Comparison of ENCODE assay signal across 18 cellular contexts in genomic region chr6:15352884-15353283, GRCh38.
DNase-seq lines count a peak whose midpoint lies in the region; ATAC-seq and TF ChIP-seq lines count a peak whose summit lies in the region.
"Had no signal": no experiment of that assay in that cellular context is flagged by ENCODE, and none has a peak within 500 bp of the region (broad histone marks: within the 10 kb centered on the region; RNA-seq: fewer than 3 reads in every experiment).

No MANE protein-coding gene starts in this region.

- peaks cover 90% of the 10 kb centered on the region for H3K4me1 Mint-ChIP-seq in stimulated activated naive CD8-positive, alpha-beta T cell treated with anti-CD3 and anti-CD28 coated beads, Interleukin-15, amount 100 ng/mL, for 72 hours

- H3K4me3 Mint-ChIP-seq in stimulated activated naive CD8-positive, alpha-beta T cell treated with anti-CD3 and anti-CD28 coated beads, Interleukin-15, amount 100 ng/mL, for 72 hours, result no peak overlapping the region
- H3K4me3 Mint-ChIP-seq: activated naive CD8-positive, alpha-beta T cell; endodermal cell; natural killer cell; WTC11 had no signal

- no peaks in the 10 kb centered on the region for H3K27me3 Mint-ChIP-seq in stimulated activated naive CD8-positive, alpha-beta T cell treated with anti-CD3 and anti-CD28 coated beads, Interleukin-15, amount 100 ng/mL, for 72 hours
- H3K27me3 Mint-ChIP-seq: activated naive CD8-positive, alpha-beta T cell had no signal

- H3K27ac Mint-ChIP-seq in stimulated activated naive CD8-positive, alpha-beta T cell treated with anti-CD3 and anti-CD28 coated beads, Interleukin-15, amount 100 ng/mL, for 72 hours, result peak overlapping the region; percentile 7 to 15
- H3K27ac Mint-ChIP-seq: activated naive CD8-positive, alpha-beta T cell; natural killer cell had no signal

- H3K4me3 ChIP-seq in upper lobe of left lung, result no peak overlapping the region
- H3K4me3 ChIP-seq: lower lobe of right lung, prostate gland had no signal

- no peak overlapping the region for H3K27ac ChIP-seq in upper lobe of left lung
- H3K27ac ChIP-seq: lower lobe of right lung, prostate gland had no signal

- no peaks in the 10 kb centered on the region for H3K9me3 Mint-ChIP-seq in stimulated activated naive CD8-positive, alpha-beta T cell treated with anti-CD3 and anti-CD28 coated beads, Interleukin-15, amount 100 ng/mL, for 72 hours
- H3K9me3 Mint-ChIP-seq: endodermal cell, natural killer cell, WTC11 had no signal

- no peaks in the 10 kb centered on the region for H3K9me3 ChIP-seq in upper lobe of left lung
- H3K9me3 ChIP-seq: lower lobe of right lung, prostate gland had no signal

- H3K27me3 ChIP-seq in upper lobe of left lung, result no peaks in the 10 kb centered on the region

- DNase-seq in stimulated activated naive CD8-positive, alpha-beta T cell treated with anti-CD3 and anti-CD28 coated beads, Interleukin-15, amount 100 ng/mL, for 72 hours, result no peak
- no peak for DNase-seq in stimulated activated naive CD8-positive, alpha-beta T cell treated with anti-CD3 and anti-CD28 coated beads, Interleukin-15, Interleukin-2, amounts not matched to agents 100 U/mL and 50 U/mL, for 24 hours
- peak; percentile 77 for DNase-seq in NCI-H69 (lab: John Stamatoyannopoulos, UW)
- DNase-seq in dermis blood vessel endothelial cell, result peak; percentile 30
- no peak for DNase-seq in upper lobe of left lung
- DNase-seq in stimulated activated CD4-positive, alpha-beta T cell treated with anti-CD3 and anti-CD28 coated beads, Interleukin-2, amount 100 ng/mL, for 24 hours, result no peak
- DNase-seq in globus pallidus (ENCODE audit: low spot score), result no peak
- DNase-seq: central memory CD4-positive, alpha-beta T cell; endodermal cell; KG1; lower lobe of right lung; natural killer cell; NCI-H187; NK-92 treated with Interleukin-12 subunit alpha and Interleukin-12 subunit beta, amount 100 ng/mL, for 24 hours had no signal

- no peak for TF ChIP-seq EP300 in upper lobe of left lung (IDR thresholded peaks at IDR 0.05)

- H3K4me1 ChIP-seq in upper lobe of left lung, result peaks cover 16 to 33% (median 23%) of the 10 kb centered on the region in 4 donors
- H3K4me1 ChIP-seq: prostate gland had no signal

- 65 to 76% methylated on average over 3 of the region's 3 CpGs for WGBS in upper lobe of left lung, 2 donors

- TF ChIP-seq POLR2A in upper lobe of left lung (IDR thresholded peaks at IDR 0.05), result no peak

- no peak for TF ChIP-seq CTCF in upper lobe of left lung (IDR thresholded peaks at IDR 0.05)

- ATAC-seq in stimulated activated naive CD8-positive, alpha-beta T cell treated with anti-CD3 and anti-CD28 coated beads, Interleukin-15, amount 100 ng/mL, for 72 hours, result peak; percentile 52
- ATAC-seq in stimulated activated naive CD8-positive, alpha-beta T cell treated with anti-CD3 and anti-CD28 coated beads, Interleukin-15, Interleukin-2, amounts not matched to agents 100 U/mL and 50 U/mL, for 24 hours, result no peak
- ATAC-seq in upper lobe of left lung (ENCODE audit: low FRiP score in 2 of 2) (no peak), GM21825 (IDR thresholded peaks at IDR 0.05; ENCODE audit: unreplicated experiment) (no peak)
- ATAC-seq: lower lobe of right lung, natural killer cell, WTC11 had no signal

- H3K36me3 ChIP-seq in upper lobe of left lung, result no peaks in the 10 kb centered on the region
- H3K36me3 ChIP-seq: lower lobe of right lung, prostate gland had no signal

Comparison
In these comparisons a context has a peak if more than half of its experiments do, and no peak if none do; other contexts are left out.
1. DNase-seq: peak in NCI-H69 (single experiment) and dermis blood vessel endothelial cell (single experiment); none in stimulated activated naive CD8-positive, alpha-beta T cell treated with anti-CD3 and anti-CD28 coated beads, Interleukin-15, amount 100 ng/mL, for 72 hours (0 of 2), stimulated activated naive CD8-positive, alpha-beta T cell treated with anti-CD3 and anti-CD28 coated beads, Interleukin-15, Interleukin-2, amounts not matched to agents 100 U/mL and 50 U/mL, for 24 hours (single experiment), upper lobe of left lung (0 of 2), stimulated activated CD4-positive, alpha-beta T cell treated with anti-CD3 and anti-CD28 coated beads, Interleukin-2, amount 100 ng/mL, for 24 hours (0 of 2) and globus pallidus (single experiment).